8 cellular contexts compared by ENCODE assay signal in genomic region chr9:2727966-2728613, GRCh38. TPM values are rescaled to one million over a fixed set of nuclear protein-coding genes. Genes with fewer than 3 reads are reported as not detected.
DNase-seq lines count a peak whose midpoint lies in the region; ATAC-seq and TF ChIP-seq lines count a peak whose summit lies in the region.

No MANE protein-coding gene starts in this region.

- H3K36me3 Mint-ChIP-seq in activated T-helper 17 cell treated with anti-CD3 and anti-CD28 coated beads, Interleukin-2, amount 50 U/mL, for 72 hours (ENCODE audit: low read depth): no peaks in the 10 kb centered on the region

- no peaks in the 10 kb centered on the region for H3K9me3 Mint-ChIP-seq in activated T-helper 17 cell treated with anti-CD3 and anti-CD28 coated beads, Interleukin-2, amount 50 U/mL, for 72 hours

- no peaks in the 10 kb centered on the region for H4K20me1 ChIP-seq in hepatocyte (ENCODE audit: insufficient read depth, poor library complexity, severe bottlenecking)

- ATAC-seq in GM19025 (IDR thresholded peaks at IDR 0.05; ENCODE audit: low read depth, unreplicated experiment): peak; percentile 70
- ATAC-seq in HG03097 (IDR thresholded peaks at IDR 0.05; ENCODE audit: low FRiP score, unreplicated experiment): peak; percentile 63
- ATAC-seq in activated T-helper 17 cell treated with anti-CD3 and anti-CD28 coated beads, Interleukin-2, amount 50 U/mL, for 72 hours (replicated peaks): peak; percentile 45

- H3K4me3 ChIP-seq in hepatocyte: no peak overlapping the region
- no peak overlapping the region for H3K4me3 ChIP-seq in spleen

- H3K79me2 ChIP-seq in hepatocyte: no peaks in the 10 kb centered on the region

- 19% methylated on average over 5 of the region's 5 CpGs for WGBS in hepatocyte (ENCODE audit: low lambda C conversion rate, missing lambda C conversion rate)
- WGBS in spleen, 5 donors: 5 to 10% (median 8%) methylated on average over 5 of the region's 5 CpGs

- no peak overlapping the region for H3K27ac Mint-ChIP-seq in activated T-helper 17 cell treated with anti-CD3 and anti-CD28 coated beads, Interleukin-2, amount 50 U/mL, for 72 hours

- no peak overlapping the region for H3K4me2 ChIP-seq in hepatocyte

- DNase-seq in CD1c-positive myeloid dendritic cell (ENCODE audit: extremely low spot score) (peak; percentile 20), NCI-H2171 treated with DMSO at 0.1 percent for 48 hours (lab: John Stamatoyannopoulos, UW) (peak; percentile 85), hepatocyte (ENCODE audit: low spot score) (peak; percentile 72), spleen (no peak), 8988T (no peak)

- no peaks in the 10 kb centered on the region for H3K27me3 Mint-ChIP-seq in activated T-helper 17 cell treated with anti-CD3 and anti-CD28 coated beads, Interleukin-2, amount 50 U/mL, for 72 hours

- intact Hi-C loops in spleen (cut with DNase I; ENCODE audit: low total_unique reads): no loop called here

- H3K4me1 ChIP-seq in hepatocyte (ENCODE audit: insufficient read depth) (no peaks in the 10 kb centered on the region), spleen (peaks cover 0 to 16% (median 7%) of the 10 kb centered on the region in 6 donors)

- no peaks in the 10 kb centered on the region for H3K9me3 ChIP-seq in hepatocyte (ENCODE audit: low read depth)
- no peaks in the 10 kb centered on the region for H3K9me3 ChIP-seq in spleen

- no peaks in the 10 kb centered on the region for H3K4me1 Mint-ChIP-seq in activated T-helper 17 cell treated with anti-CD3 and anti-CD28 coated beads, Interleukin-2, amount 50 U/mL, for 72 hours

- TF ChIP-seq CTCF in hepatocyte (IDR thresholded peaks at IDR 0.05; ENCODE audit: poor library complexity): peak; percentile 78
- peak in 10 of 11 experiments; percentile 17 to 68 (median 54) for TF ChIP-seq CTCF in spleen (IDR thresholded peaks at IDR 0.05 in 8 of 11, conservative IDR thresholded peaks at IDR 0.05 in 3 of 11)

- H3K27ac ChIP-seq in hepatocyte: no peak overlapping the region
- H3K27ac ChIP-seq in spleen: peak overlapping the region in 1 of 8 donors; percentile 8

- TF ChIP-seq POLR2A in spleen (IDR thresholded peaks at IDR 0.05): no peak

- H3K9me2 ChIP-seq in hepatocyte (replicated peaks; ENCODE audit: insufficient read depth): no peaks in the 10 kb centered on the region

- H3K36me3 ChIP-seq in hepatocyte (replicated peaks; ENCODE audit: insufficient read depth, low read depth) (no peaks in the 10 kb centered on the region), spleen (no peaks in the 10 kb centered on the region)

- H3K4me3 Mint-ChIP-seq in activated T-helper 17 cell treated with anti-CD3 and anti-CD28 coated beads, Interleukin-2, amount 50 U/mL, for 72 hours: no peak overlapping the region

- H2AFZ ChIP-seq in hepatocyte: no peak overlapping the region

- no peaks in the 10 kb centered on the region for H3K27me3 ChIP-seq in hepatocyte
- H3K27me3 ChIP-seq in spleen (replicated peaks in 1 of 7): no peaks in the 10 kb centered on the region

RNA-seq across cellular contexts. Expression of gene KCNV2, which starts 10.8 kb away (rescaled TPM):
- total RNA-seq in activated T-helper 17 cell treated with anti-CD3 and anti-CD28 coated beads, Interleukin-2, amount 50 U/mL, for 72 hours: not detected
- total RNA-seq in hepatocyte (not detected in 2 replicates), spleen (not detected)
- polyA plus RNA-seq in hepatocyte (0.13 TPM in 1 of 2 replicates, not detected in the other), spleen (not detected)

Comparison
In these comparisons a context has a peak if more than half of its experiments do, and no peak if none do; other contexts are left out.
1. DNase-seq: peak in CD1c-positive myeloid dendritic cell (single experiment), NCI-H2171 treated with DMSO at 0.1 percent for 48 hours (single experiment) and hepatocyte (single experiment); none in spleen (single experiment) and 8988T (single experiment).
2. Peak in every context shown above with its lines, with median percentiles within 50 percentile points of each other: ATAC-seq.